22 cellular contexts compared by ENCODE assay signal in genomic region chrX:142096263-142096662, GRCh38.
DNase-seq lines count a peak whose midpoint lies in the region; ATAC-seq and TF ChIP-seq lines count a peak whose summit lies in the region.
"Had no signal": no experiment of that assay in that cellular context is flagged by ENCODE, and none has a peak within 500 bp of the region (broad histone marks: within the 10 kb centered on the region; RNA-seq: fewer than 3 reads in every experiment).

No MANE protein-coding gene starts in this region.

- no peak overlapping the region for H3K9ac ChIP-seq in endodermal cell (ENCODE audit: extremely low read depth, low read length, poor library complexity, severe bottlenecking)
- H3K9ac ChIP-seq: BLaER1 treated with 17β-estradiol and CSF1 and Interleukin-3, amounts not matched to agents 10 nM and 100 nM; GM23248 had no signal

- no peaks in the 10 kb centered on the region for H3K4me1 ChIP-seq in breast epithelium
- H3K4me1 ChIP-seq in endodermal cell (ENCODE audit: control insufficient read depth, insufficient read depth, low read length): no peaks in the 10 kb centered on the region
- H3K4me1 ChIP-seq: A549; BE2C; BLaER1 treated with 17β-estradiol and CSF1 and Interleukin-3, amounts not matched to agents 10 nM and 100 nM had no signal

- H3K4me3 ChIP-seq in breast epithelium (no peak overlapping the region), endodermal cell (ENCODE audit: low read length) (no peak overlapping the region)
- H3K4me3 ChIP-seq: A549; BLaER1 treated with 17β-estradiol and CSF1 and Interleukin-3, amounts not matched to agents 10 nM and 100 nM; GM23248 had no signal

- H3K4me1 Mint-ChIP-seq in MCF 10A (ENCODE audit: insufficient read depth, unreplicated experiment) (no peaks in the 10 kb centered on the region), endodermal cell (peaks cover 1% of the 10 kb centered on the region)
- H3K4me1 Mint-ChIP-seq: CD14-positive monocyte; CD8-positive, alpha-beta memory T cell had no signal

- no peak for ATAC-seq in GM19023 (IDR thresholded peaks at IDR 0.05; ENCODE audit: unreplicated experiment)
- ATAC-seq: A549 had no signal

- no peak for TF ChIP-seq POLR2A in breast epithelium (IDR thresholded peaks at IDR 0.05)

- H3K36me3 Mint-ChIP-seq in MCF 10A (ENCODE audit: insufficient read depth, unreplicated experiment): no peaks in the 10 kb centered on the region
- no peaks in the 10 kb centered on the region for H3K36me3 Mint-ChIP-seq in endodermal cell (ENCODE audit: low read depth)
- H3K36me3 Mint-ChIP-seq: CD14-positive monocyte; CD8-positive, alpha-beta memory T cell had no signal

- H3K9me3 ChIP-seq in breast epithelium (no peaks in the 10 kb centered on the region), endodermal cell (ENCODE audit: control insufficient read depth, low read length) (no peaks in the 10 kb centered on the region)
- H3K9me3 ChIP-seq: A549, BE2C had no signal

- no CpG with 5 or more reads among the region's 1 CpG for WGBS in endodermal cell (ENCODE audit: insufficient coverage in 1 of 2, insufficient read length in 1 of 2), 2 experiments

- no peaks in the 10 kb centered on the region for H3K27me3 Mint-ChIP-seq in MCF 10A (ENCODE audit: insufficient read depth, unreplicated experiment)
- H3K27me3 Mint-ChIP-seq in endodermal cell (ENCODE audit: insufficient read depth): no peaks in the 10 kb centered on the region
- H3K27me3 Mint-ChIP-seq: CD4-positive, alpha-beta T cell had no signal

- H3K4me3 Mint-ChIP-seq in MCF 10A (ENCODE audit: unreplicated experiment) (no peak overlapping the region), endodermal cell (no peak overlapping the region)
- H3K4me3 Mint-ChIP-seq: CD14-positive monocyte; CD4-positive, alpha-beta T cell; CD8-positive, alpha-beta memory T cell had no signal

- CTCF ChIA-PET in MCF 10A (lab: Yijun Ruan, JAX): interaction anchor here (0.6 to 0.7 kb wide), 3 partner anchors 68 to 920 kb away, joined by 3 to 4 read pairs (median 3); no protein-coding TSS in a partner anchor

- H3K27ac Mint-ChIP-seq in MCF 10A (ENCODE audit: low read depth, unreplicated experiment) (no peak overlapping the region), endodermal cell (no peak overlapping the region)
- H3K27ac Mint-ChIP-seq: CD4-positive, alpha-beta T cell; CD8-positive, alpha-beta memory T cell had no signal

- H3K27ac ChIP-seq in breast epithelium: no peak overlapping the region
- H3K27ac ChIP-seq in endodermal cell (ENCODE audit: low read depth, low read length): no peak overlapping the region
- H3K27ac ChIP-seq: A549; BLaER1 treated with 17β-estradiol and CSF1 and Interleukin-3, amounts not matched to agents 10 nM and 100 nM; GM23248 had no signal

- peak; percentile 61 for DNase-seq in MCF 10A (ENCODE audit: unreplicated experiment)
- DNase-seq in breast epithelium (ENCODE audit: low spot score in 2 of 2): no peak
- DNase-seq in NCI-H1105 treated with DMSO at 0.1 percent for 48 hours (lab: John Stamatoyannopoulos, UW): peak; percentile 46
- DNase-seq in iris pigment epithelial cell (ENCODE audit: low read depth): peak; percentile 1
- no peak for DNase-seq in endodermal cell
- DNase-seq: 8988T; ACHN; AML-193; BE2C; Calu3; CD4-positive, alpha-beta T cell; CD8-positive, alpha-beta memory T cell; DMS53; DMS79 treated with DMSO at 0.1 percent for 48 hours; GF-D8; GM23248; H7; HCEC 1CT had no signal

- intact Hi-C loops in MCF 10A (cut with micrococcal nuclease) (no loop called here), breast epithelium (cut with DNase I; ENCODE audit: low total_unique reads) (no loop called here)

- TF ChIP-seq CTCF in MCF 10A (IDR thresholded peaks at IDR 0.05; ENCODE audit: unreplicated experiment): no peak
- TF ChIP-seq CTCF in breast epithelium (IDR thresholded peaks at IDR 0.05): no peak
- TF ChIP-seq CTCF in endodermal cell (conservative IDR thresholded peaks at IDR 0.05): no peak

- no TSS peak for BruUV-seq in MCF 10A (replicated peaks; lab: Mats Ljungman, UMichigan)

- H3K27me3 ChIP-seq in breast epithelium (peaks cover 0 to 14% of the 10 kb centered on the region in 2 donors), endodermal cell (ENCODE audit: control insufficient read depth, insufficient read depth, low read length, poor library complexity, severe bottlenecking) (no peaks in the 10 kb centered on the region)
- H3K27me3 ChIP-seq: BE2C had no signal

- POLR2A ChIA-PET in MCF 10A (lab: Yijun Ruan, JAX): no interaction called here

- H3K9me3 Mint-ChIP-seq in MCF 10A (ENCODE audit: unreplicated experiment) (peaks cover 7% of the 10 kb centered on the region), endodermal cell (peaks cover 16% of the 10 kb centered on the region)
- H3K9me3 Mint-ChIP-seq: CD14-positive monocyte; CD4-positive, alpha-beta T cell; CD8-positive, alpha-beta memory T cell had no signal

- H3K36me3 ChIP-seq in breast epithelium: no peaks in the 10 kb centered on the region
- H3K36me3 ChIP-seq in endodermal cell (ENCODE audit: control insufficient read depth, insufficient read depth, low read length): no peaks in the 10 kb centered on the region
- H3K36me3 ChIP-seq: BE2C; BLaER1 treated with 17β-estradiol and CSF1 and Interleukin-3, amounts not matched to agents 10 nM and 100 nM had no signal

Comparison
In these comparisons a context has a peak if more than half of its experiments do, and no peak if none do; other contexts are left out.
1. DNase-seq: peak in MCF 10A (single experiment), NCI-H1105 treated with DMSO at 0.1 percent for 48 hours (single experiment) and iris pigment epithelial cell (single experiment); none in breast epithelium (0 of 2) and endodermal cell (single experiment).